8 cellular contexts compared by ENCODE assay signal in the genomic region with DNA sequence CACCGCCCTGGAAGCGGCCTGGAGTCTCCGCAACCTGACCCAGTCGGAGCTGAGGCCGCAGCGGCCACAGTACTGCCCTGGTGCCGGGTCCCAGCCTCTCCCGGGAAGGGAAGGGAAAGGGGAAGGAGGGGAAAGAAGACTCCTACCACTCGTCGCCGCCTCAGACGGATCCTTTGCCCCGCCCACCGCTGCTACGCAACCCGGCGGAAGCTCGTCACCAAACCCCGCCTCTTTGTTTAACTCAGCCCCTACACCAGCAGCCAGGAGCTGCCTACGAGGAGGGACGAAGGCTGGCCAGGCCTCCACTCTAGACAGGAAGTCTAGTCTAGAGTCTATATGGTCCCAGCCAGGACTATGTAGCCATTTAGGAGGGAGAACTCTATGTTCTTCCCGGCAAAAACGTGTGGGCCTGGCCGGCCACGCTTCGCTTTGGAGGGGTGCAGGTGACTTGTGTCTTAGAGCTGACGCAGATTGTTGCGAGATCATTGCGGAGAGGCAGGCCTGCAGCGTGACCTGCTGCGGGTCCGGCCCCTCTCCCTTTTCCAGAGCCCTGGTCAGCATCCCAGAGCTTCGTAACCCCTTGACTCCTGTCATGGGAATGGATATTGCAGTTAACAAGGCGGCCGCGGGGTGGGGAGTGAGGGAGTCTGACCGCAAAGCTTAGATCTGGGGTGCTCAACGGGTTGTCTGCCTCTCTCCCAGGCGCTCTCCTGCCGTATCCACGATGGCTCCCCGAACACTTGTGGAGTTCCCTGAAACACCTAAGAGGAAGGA. TPM values are rescaled to one million over a fixed set of nuclear protein-coding genes. Genes with fewer than 3 reads are reported as not detected.
DNase-seq lines count a peak whose midpoint lies in the region; ATAC-seq and TF ChIP-seq lines count a peak whose summit lies in the region.

A gene (minus strand): TSS at position 166 of the 774 bp plus-strand sequence. CDS start 7,875 bp downstream, outside the sequence.

- H3K4me3 Mint-ChIP-seq in activated CD4-positive, alpha-beta T cell treated with anti-CD3 and anti-CD28 coated beads for 36 hours, result peak within 1 kb of the TSS; percentile 98

- DNase-seq in Ammon's horn (ENCODE audit: low spot score), result peak; percentile 99
- DNase-seq in GM19238 (ENCODE audit: insufficient read length, low spot score), result peak; percentile 99
- DNase-seq in NCI-H524 (lab: John Stamatoyannopoulos, UW), result peak; percentile 94 to 96
- DNase-seq in activated CD4-positive, alpha-beta T cell treated with anti-CD3 and anti-CD28 coated beads for 36 hours, result peak; percentile 96
- DNase-seq in choroid plexus epithelial cell (ENCODE audit: low read depth), result peak; percentile 99
- DNase-seq in kidney glomerular epithelial cell (lab: John Stamatoyannopoulos, UW), result peak; percentile 94
- peak; percentile 79 to 84 for DNase-seq in stimulated activated CD4-positive, alpha-beta T cell treated with anti-CD3 and anti-CD28 coated beads, Interleukin-1b, Interleukin-23, amount 100 ng/mL, for 1 hour (ENCODE audit: low read depth in 2 of 2)

- POLR2A ChIA-PET in activated CD4-positive, alpha-beta T cell treated with anti-CD3 and anti-CD28 coated beads for 36 hours (lab: Charles Lee), result interaction anchor here (0.6 to 2.3 kb wide), 14 partner anchors 32 to 404 kb away, joined by 3 to 14 read pairs (median 4); a partner anchor contains a TSS

- H3K36me3 Mint-ChIP-seq in activated CD4-positive, alpha-beta T cell treated with anti-CD3 and anti-CD28 coated beads for 36 hours (ENCODE audit: low read depth), result peaks cover 6% of the 10 kb centered on the region

- peak; percentile 28 for TF ChIP-seq CTCF in choroid plexus epithelial cell (conservative IDR thresholded peaks at IDR 0.05; ENCODE audit: low read depth, low read length)

- peak within 1 kb of the TSS; percentile 93 for H3K4me3 ChIP-seq in choroid plexus epithelial cell (ENCODE audit: low read depth, low read length)

- ATAC-seq in HG03442 (IDR thresholded peaks at IDR 0.05; ENCODE audit: unreplicated experiment), result peak; percentile 71
- ATAC-seq in activated CD4-positive, alpha-beta T cell treated with anti-CD3 and anti-CD28 coated beads for 36 hours, result peak; percentile 87

- intact Hi-C loops in activated CD4-positive, alpha-beta T cell treated with anti-CD3 and anti-CD28 coated beads for 36 hours (cut with DNase I, micrococcal nuclease), result loop anchor here (1.0 to 5.0 kb wide), 10 partner anchors 63 to 410 kb away; a partner anchor contains a TSS

- CTCF ChIA-PET in activated CD4-positive, alpha-beta T cell treated with anti-CD3 and anti-CD28 coated beads for 36 hours (lab: Charles Lee), result interaction anchor here (0.6 to 3.2 kb wide), 41 partner anchors 8 to 890 kb away, joined by 3 to 41 read pairs (median 4); a partner anchor contains a TSS

- peak within 1 kb of the TSS; percentile 94 for H3K27ac Mint-ChIP-seq in activated CD4-positive, alpha-beta T cell treated with anti-CD3 and anti-CD28 coated beads for 36 hours

- H3K27me3 Mint-ChIP-seq in activated CD4-positive, alpha-beta T cell treated with anti-CD3 and anti-CD28 coated beads for 36 hours, result no peaks in the 10 kb centered on the region

- no peaks in the 10 kb centered on the region for H3K9me3 Mint-ChIP-seq in activated CD4-positive, alpha-beta T cell treated with anti-CD3 and anti-CD28 coated beads for 36 hours (ENCODE audit: low read depth)

- peaks cover 37% of the 10 kb centered on the region for H3K4me1 Mint-ChIP-seq in activated CD4-positive, alpha-beta T cell treated with anti-CD3 and anti-CD28 coated beads for 36 hours

RNA-seq across cellular contexts. Expression of the gene that starts here (rescaled TPM):
- 10 to 100 TPM; 25.2 to 28.8 TPM for total RNA-seq in activated CD4-positive, alpha-beta T cell treated with anti-CD3 and anti-CD28 coated beads for 36 hours

Comparison
In these comparisons a context has a peak if more than half of its experiments do, and no peak if none do; other contexts are left out.
1. Peak in every context shown above with its lines: DNase-seq, ATAC-seq and H3K4me3 ChIP-seq.